In genomic region chr15:101276501-101277037, GRCh38 we compare ENCODE assay signal across 8 cellular contexts. TPM values are rescaled to one million over a fixed set of nuclear protein-coding genes. Genes with fewer than 3 reads are reported as not detected.
DNase-seq lines count a peak whose midpoint lies in the region; ATAC-seq and TF ChIP-seq lines count a peak whose summit lies in the region.

No MANE protein-coding gene starts in this region.

- peaks cover 52% of the 10 kb centered on the region for H3K36me3 ChIP-seq in CD4-positive, alpha-beta memory T cell (ENCODE audit: insufficient read depth, low read length)
- peaks cover 3 to 60% of the 10 kb centered on the region in 2 donors for H3K36me3 ChIP-seq in gastroesophageal sphincter
- H3K36me3 ChIP-seq in skeletal muscle satellite cell (ENCODE audit: insufficient read depth, low read length) = peaks cover 58% of the 10 kb centered on the region

- TF ChIP-seq CTCF in HL-60 (IDR thresholded peaks at IDR 0.05; ENCODE audit: insufficient read depth, low read length) (no peak), WTC11 (IDR thresholded peaks at IDR 0.05) (no peak), gastroesophageal sphincter (IDR thresholded peaks at IDR 0.05) (peak in 3 of 4 experiments; percentile 10 to 37 (median 17))

- WGBS in gastroesophageal sphincter (ENCODE audit: low coverage in 1 of 2), 2 donors = 0% methylated on average over 6 of the region's 14 CpGs; no CpG with 5 or more reads in 1 of the 2 donors

- no peak for TF ChIP-seq POLR2A in gastroesophageal sphincter (IDR thresholded peaks at IDR 0.05)

- H3K27me3 Mint-ChIP-seq in CD4-positive, alpha-beta memory T cell = no peaks in the 10 kb centered on the region
- no peaks in the 10 kb centered on the region for H3K27me3 Mint-ChIP-seq in WTC11 (ENCODE audit: low read depth)

- intact Hi-C loops in CD4-positive, alpha-beta memory T cell (cut with micrococcal nuclease) = loop anchor here (1.0 kb wide), 1 partner anchor 18 kb away; no protein-coding TSS in a partner anchor

- peaks cover 11 to 43% (median 21%) of the 10 kb centered on the region in 4 donors for H3K4me1 Mint-ChIP-seq in CD4-positive, alpha-beta memory T cell
- peaks cover 9% of the 10 kb centered on the region for H3K4me1 Mint-ChIP-seq in WTC11

- H3K36me3 Mint-ChIP-seq in CD4-positive, alpha-beta memory T cell = peaks cover 38 to 76% of the 10 kb centered on the region in 2 donors
- peaks cover 46% of the 10 kb centered on the region for H3K36me3 Mint-ChIP-seq in WTC11

- H3K27ac ChIP-seq in CD4-positive, alpha-beta memory T cell (ENCODE audit: low read depth, low read length) = peak overlapping the region; percentile 89
- H3K27ac ChIP-seq in HL-60 (replicated peaks) (peak overlapping the region; percentile 76), gastroesophageal sphincter (peak overlapping the region; percentile 52 to 94 (median 94))

- CTCF ChIA-PET in CD4-positive, alpha-beta memory T cell (lab: Charles Lee; ENCODE audit: partially characterized antibody) = interaction anchor here (0.6 to 5.2 kb wide), 5 partner anchors 8 to 22 kb away, joined by 3 to 27 read pairs (median 5); no protein-coding TSS in a partner anchor
- CTCF ChIA-PET in WTC11 (lab: Charles Lee) = interaction anchor here (0.6 to 1.2 kb wide), 8 partner anchors 9 to 379 kb away, joined by 3 to 11 read pairs (median 4); no protein-coding TSS in a partner anchor

- peaks cover 25% of the 10 kb centered on the region for H3K4me1 ChIP-seq in CD4-positive, alpha-beta memory T cell (ENCODE audit: insufficient read depth, low read length)
- H3K4me1 ChIP-seq in gastroesophageal sphincter (peaks cover 0 to 29% (median 12%) of the 10 kb centered on the region in 3 donors), skeletal muscle satellite cell (ENCODE audit: control insufficient read depth, insufficient read depth, low read length) (peaks cover 11% of the 10 kb centered on the region)

- peak overlapping the region; percentile 74 to 93 for H3K4me3 ChIP-seq in CD4-positive, alpha-beta memory T cell (ENCODE audit: low read length in 2 of 2)
- peak overlapping the region; percentile 90 for H3K4me3 ChIP-seq in HL-60 (replicated peaks; ENCODE audit: insufficient read depth, low read length)
- peak overlapping the region; percentile 57 to 87 for H3K4me3 ChIP-seq in gastroesophageal sphincter
- peak overlapping the region; percentile 83 for H3K4me3 ChIP-seq in skeletal muscle satellite cell (ENCODE audit: low read length)

- POLR2A ChIA-PET in CD4-positive, alpha-beta memory T cell (lab: Charles Lee; ENCODE audit: partially characterized antibody) = interaction anchor here (0.7 to 1.6 kb wide), 3 partner anchors 18 to 43 kb away, joined by 3 to 6 read pairs (median 4); partner anchors contain the start of gene SNRPA1
- POLR2A ChIA-PET in WTC11 (lab: Charles Lee) = no interaction called here

- no peaks in the 10 kb centered on the region for H3K9me3 Mint-ChIP-seq in CD4-positive, alpha-beta memory T cell
- H3K9me3 Mint-ChIP-seq in WTC11 = no peaks in the 10 kb centered on the region

- no peak for TF ChIP-seq EP300 in gastroesophageal sphincter (IDR thresholded peaks at IDR 0.05)

- H3K4me3 Mint-ChIP-seq in CD4-positive, alpha-beta memory T cell = peak overlapping the region; percentile 93 to 97 (median 94)
- H3K4me3 Mint-ChIP-seq in WTC11 = peak overlapping the region; percentile 99

- ATAC-seq in GM19035 (IDR thresholded peaks at IDR 0.05; ENCODE audit: unreplicated experiment) (peak; percentile 39), WTC11 (peak; percentile 18), gastroesophageal sphincter (no peak)

- no peak for DNase-seq in CD4-positive, alpha-beta memory T cell
- DNase-seq in HL-60 (ENCODE audit: low read depth in 1 of 2, low spot score in 1 of 2) (peak in 1 of 2 experiments; percentile 46), WTC11 (ENCODE audit: low spot score) (no peak), iPS-NIHi7 (ENCODE audit: extremely low spot score) (no peak), NCI-H226 (no peak)

- H3K4me2 ChIP-seq in skeletal muscle satellite cell (ENCODE audit: low read length) = peak overlapping the region; percentile 79

- H3K27ac Mint-ChIP-seq in CD4-positive, alpha-beta memory T cell = peak overlapping the region; percentile 91 to 99 (median 95)
- peak overlapping the region; percentile 96 for H3K27ac Mint-ChIP-seq in WTC11

- H3K27me3 ChIP-seq in CD4-positive, alpha-beta memory T cell (ENCODE audit: insufficient read depth, low read length) = no peaks in the 10 kb centered on the region
- H3K27me3 ChIP-seq in HL-60 (ENCODE audit: insufficient read depth, poor library complexity, severe bottlenecking) (no peaks in the 10 kb centered on the region), gastroesophageal sphincter (no peaks in the 10 kb centered on the region), skeletal muscle satellite cell (ENCODE audit: control insufficient read depth, insufficient read depth, low read length) (no peaks in the 10 kb centered on the region)

- peak overlapping the region; percentile 92 for H3K9ac ChIP-seq in skeletal muscle satellite cell (ENCODE audit: low read depth, low read length)

- no peaks in the 10 kb centered on the region for H3K9me3 ChIP-seq in CD4-positive, alpha-beta memory T cell (ENCODE audit: control insufficient read depth in 1 of 2, low read length in 2 of 2)
- H3K9me3 ChIP-seq in gastroesophageal sphincter (no peaks in the 10 kb centered on the region), skeletal muscle satellite cell (replicated peaks; ENCODE audit: low read length) (no peaks in the 10 kb centered on the region)

TF ChIP-seq in WTC11, 78 proteins besides CTCF, POLR2A, EP300 and RAD21 (continues in another document):
- TF ChIP-seq GABPB1 (CRISPR knock-in tag; IDR thresholded peaks at IDR 0.05) = no peak
- TF ChIP-seq ZNF138 (CRISPR knock-in tag; conservative IDR thresholded peaks at IDR 0.05) = no peak
- TF ChIP-seq AR (CRISPR knock-in tag; IDR thresholded peaks at IDR 0.05) = no peak
- no peak for TF ChIP-seq MYBL2 (CRISPR knock-in tag; IDR thresholded peaks at IDR 0.05)
- no peak for TF ChIP-seq ESRRA (CRISPR knock-in tag; IDR thresholded peaks at IDR 0.05; ENCODE audit: borderline replicate concordance)
- TF ChIP-seq, protein P1, sequence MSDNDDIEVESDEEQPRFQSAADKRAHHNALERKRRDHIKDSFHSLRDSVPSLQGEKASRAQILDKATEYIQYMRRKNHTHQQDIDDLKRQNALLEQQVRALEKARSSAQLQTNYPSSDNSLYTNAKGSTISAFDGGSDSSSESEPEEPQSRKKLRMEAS (CRISPR knock-in tag; IDR thresholded peaks at IDR 0.05) = no peak
- TF ChIP-seq, protein P2, sequence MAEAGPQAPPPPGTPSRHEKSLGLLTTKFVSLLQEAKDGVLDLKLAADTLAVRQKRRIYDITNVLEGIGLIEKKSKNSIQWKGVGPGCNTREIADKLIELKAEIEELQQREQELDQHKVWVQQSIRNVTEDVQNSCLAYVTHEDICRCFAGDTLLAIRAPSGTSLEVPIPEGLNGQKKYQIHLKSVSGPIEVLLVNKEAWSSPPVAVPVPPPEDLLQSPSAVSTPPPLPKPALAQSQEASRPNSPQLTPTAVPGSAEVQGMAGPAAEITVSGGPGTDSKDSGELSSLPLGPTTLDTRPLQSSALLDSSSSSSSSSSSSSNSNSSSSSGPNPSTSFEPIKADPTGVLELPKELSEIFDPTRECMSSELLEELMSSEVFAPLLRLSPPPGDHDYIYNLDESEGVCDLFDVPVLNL (CRISPR knock-in tag; IDR thresholded peaks at IDR 0.05; ENCODE audit: borderline replicate concordance, low read depth) = no peak

RNA-seq across cellular contexts. Expression of gene SELENOS, which starts 0.7 kb away (rescaled TPM):
- 10 to 100 TPM; 49.1 to 53.8 TPM for total RNA-seq in CD4-positive, alpha-beta memory T cell
- polyA plus RNA-seq in CD4-positive, alpha-beta memory T cell = 100 to 1,000 TPM in 1 of 2 donors, 10 to 100 TPM in 1; 69.8 to 112 TPM
- total RNA-seq in WTC11 (2021) (38.2 to 43.8 TPM (median 39.3 TPM) in 3 replicates), gastroesophageal sphincter (10 to 100 TPM; 56.1 to 75.5 (median 64.5) TPM)
- total RNA-seq in skeletal muscle satellite cell (2012; rRNA removed) = 62.3 and 73.8 TPM in 2 replicates

RNA-seq across cellular contexts. Expression of gene SNRPA1, which starts 18.5 kb away (rescaled TPM):
- total RNA-seq in CD4-positive, alpha-beta memory T cell = 100 to 1,000 TPM in 1 of 2 experiments, 10 to 100 TPM in 1; 90.5 to 100 TPM
- polyA plus RNA-seq in CD4-positive, alpha-beta memory T cell = 10 to 100 TPM; 76.6 to 82.0 TPM
- 144 to 170 TPM (median 151 TPM) in 3 replicates for total RNA-seq in WTC11 (2021)
- total RNA-seq in gastroesophageal sphincter = 10 to 100 TPM; 22.5 to 39.5 (median 27.7) TPM
- total RNA-seq in skeletal muscle satellite cell (2012; rRNA removed) = 16.0 and 25.8 TPM in 2 replicates

RNA-seq across cellular contexts. Expression of gene CHSY1, which starts 24.7 kb away (rescaled TPM):
- 10 to 100 TPM; 11.1 to 11.9 TPM for total RNA-seq in CD4-positive, alpha-beta memory T cell
- 1 to 10 TPM in 1 of 2 donors, under 1 TPM in 1; 0.64 to 2.7 TPM for polyA plus RNA-seq in CD4-positive, alpha-beta memory T cell
- 56.3 to 59.1 TPM (median 57.4 TPM) in 3 replicates for total RNA-seq in WTC11 (2021)
- 10 to 100 TPM; 13.8 to 30.6 (median 19.9) TPM for total RNA-seq in gastroesophageal sphincter
- 21.8 and 24.5 TPM in 2 replicates for total RNA-seq in skeletal muscle satellite cell (2012; rRNA removed)

Comparison
In these comparisons a context has a peak if more than half of its experiments do, and no peak if none do; other contexts are left out.
1. CTCF ChIP-seq: peak in gastroesophageal sphincter (3 of 4); none in HL-60 (single experiment) and WTC11 (single experiment).
2. Peak in every context shown above with its lines, with median percentiles within 50 percentile points of each other: H3K27ac ChIP-seq and H3K4me3 ChIP-seq.